ENCODE assay signal across 13 cellular contexts in genomic region chr14:56340921-56341320, GRCh38.
"Had no signal": no experiment of that assay in that cellular context is flagged by ENCODE, and none has a peak within 500 bp of the region (broad histone marks: within the 10 kb centered on the region; RNA-seq: fewer than 3 reads in every experiment).

No MANE protein-coding gene starts in this region.

- ATAC-seq: activated CD4-positive, alpha-beta T cell treated with anti-CD3 and anti-CD28 coated beads for 36 hours; activated CD8-positive, alpha-beta T cell treated with anti-CD3 and anti-CD28 coated beads for 36 hours had no signal

- DNase-seq: activated CD4-positive, alpha-beta T cell treated with anti-CD3 and anti-CD28 coated beads for 36 hours; activated CD8-positive, alpha-beta memory T cell treated with anti-CD3 and anti-CD28 coated beads, Interleukin-2, amount 50 U/mL, for 4 hours; activated CD8-positive, alpha-beta T cell treated with anti-CD3 and anti-CD28 coated beads for 36 hours; activated naive CD4-positive, alpha-beta T cell treated with Interleukin-2 at 50 U/mL for 16 hours; colonic mucosa; foreskin melanocyte; heart right ventricle; left lung; stimulated activated CD4-positive, alpha-beta T cell treated with anti-CD3 and anti-CD28 coated beads, Interleukin-15, amount 100 ng/mL, for 24 hours; stimulated activated CD4-positive, alpha-beta T cell treated with anti-CD3 and anti-CD28 coated beads, Interleukin-4, amount 100 ng/mL, for 4 hours; stomach; SW 1271; WERI-Rb-1 had no signal

- H3K9me3 ChIP-seq: colonic mucosa, heart right ventricle, left lung, stomach had no signal

- H3K36me3 ChIP-seq: colonic mucosa, heart right ventricle, left lung, stomach, WERI-Rb-1 had no signal

- H3K4me1 ChIP-seq: colonic mucosa had no signal

- H3K27ac ChIP-seq: colonic mucosa, WERI-Rb-1 had no signal

- H3K27me3 ChIP-seq: colonic mucosa, heart right ventricle, left lung, stomach had no signal

- H3K4me3 ChIP-seq: colonic mucosa, heart right ventricle, left lung, stomach had no signal
